Comparison of ENCODE assay signal across 9 cellular contexts in the genomic region with DNA sequence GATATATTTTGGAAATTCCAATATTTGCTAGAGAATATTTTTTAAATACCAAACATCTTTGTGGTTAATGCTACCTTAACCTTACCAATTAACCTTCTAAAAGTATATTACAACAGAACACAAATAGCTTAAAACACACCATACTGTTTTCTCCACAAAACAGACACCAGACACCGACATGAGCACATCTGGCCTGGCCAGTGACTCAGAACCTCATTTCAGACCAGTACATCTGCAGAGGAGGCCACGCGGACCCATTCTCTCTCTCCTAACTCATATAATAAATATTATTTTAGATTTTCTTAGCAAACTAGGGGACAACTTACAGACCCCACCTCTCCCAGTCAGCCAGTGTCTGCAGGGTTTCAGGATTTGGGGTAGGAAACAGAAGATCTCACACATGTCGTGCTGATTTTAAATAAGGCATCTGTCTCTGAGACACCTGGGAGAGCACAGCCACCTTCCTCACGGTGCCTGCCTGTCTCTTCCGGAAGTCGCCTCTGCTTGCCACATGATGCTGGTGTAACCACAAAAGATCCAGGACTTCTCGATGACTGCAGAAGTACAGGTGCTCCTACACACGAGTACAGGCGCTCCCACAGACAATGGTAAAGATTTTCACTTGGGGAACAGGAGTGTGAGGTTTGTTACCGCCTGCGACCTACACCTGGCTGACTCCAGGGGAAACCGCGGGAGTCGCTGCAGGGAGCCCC. TPM values are rescaled to one million over a fixed set of nuclear protein-coding genes. Genes with fewer than 3 reads are reported as not detected.
DNase-seq lines count a peak whose midpoint lies in the region; ATAC-seq, FAIRE-seq and TF ChIP-seq lines count a peak whose summit lies in the region.
"Had no signal": no experiment of that assay in that cellular context is flagged by ENCODE, and none has a peak within 500 bp of the region (broad histone marks: within the 10 kb centered on the region; RNA-seq: fewer than 3 reads in every experiment).

No MANE protein-coding gene starts in this region.

- H3K4me3 Mint-ChIP-seq in activated CD8-positive, alpha-beta memory T cell treated with anti-CD3 and anti-CD28 coated beads, Interleukin-2, amount 10 ng/mL, durations not matched to agents 7 days and 5 days: no peak overlapping the region

- DNase-seq in GM18507 (ENCODE audit: extremely low spot score, insufficient read length, low read depth) (no peak), osteoblast (ENCODE audit: insufficient read length, low spot score, missing footprints) (peak; percentile 88), NCI-H82 treated with DMSO at 0.1 percent for 48 hours (lab: John Stamatoyannopoulos, UW; ENCODE audit: unreplicated experiment) (no peak), 8988T (no peak), NCI-H748 treated with DMSO at 0.1 percent for 48 hours (lab: John Stamatoyannopoulos, UW) (no peak), superior temporal gyrus (ENCODE audit: extremely low spot score) (no peak)
- peak; percentile 59 for DNase-seq in activated CD8-positive, alpha-beta memory T cell treated with anti-CD3 and anti-CD28 coated beads, Interleukin-2, amount 10 ng/mL, durations not matched to agents 7 days and 5 days

- H3K27me3 ChIP-seq in osteoblast (ENCODE audit: insufficient read depth, low read length): no peaks in the 10 kb centered on the region

- H3K36me3 Mint-ChIP-seq in activated CD8-positive, alpha-beta memory T cell treated with anti-CD3 and anti-CD28 coated beads, Interleukin-2, amount 10 ng/mL, durations not matched to agents 7 days and 5 days: peaks cover 36% of the 10 kb centered on the region

- no peak overlapping the region for H3K4me2 ChIP-seq in osteoblast (ENCODE audit: insufficient read depth, low read length)

- no peak for TF ChIP-seq CTCF in osteoblast (IDR thresholded peaks at IDR 0.05; ENCODE audit: extremely low read depth, low read depth, low read length)

- peaks cover 32% of the 10 kb centered on the region for H3K4me1 Mint-ChIP-seq in activated CD8-positive, alpha-beta memory T cell treated with anti-CD3 and anti-CD28 coated beads, Interleukin-2, amount 10 ng/mL, durations not matched to agents 7 days and 5 days

- peaks cover 11% of the 10 kb centered on the region for H3K4me1 ChIP-seq in osteoblast (ENCODE audit: insufficient read depth, low read length)

- peaks cover 66% of the 10 kb centered on the region for H3K36me3 ChIP-seq in osteoblast (ENCODE audit: insufficient read depth, low read length)

- peak; percentile 43 for ATAC-seq in HG03060 (IDR thresholded peaks at IDR 0.05; ENCODE audit: low read depth, unreplicated experiment)
- ATAC-seq in activated CD8-positive, alpha-beta memory T cell treated with anti-CD3 and anti-CD28 coated beads, Interleukin-2, amount 10 ng/mL, durations not matched to agents 7 days and 5 days: peak; percentile 64

- H3K9me3 Mint-ChIP-seq in activated CD8-positive, alpha-beta memory T cell treated with anti-CD3 and anti-CD28 coated beads, Interleukin-2, amount 10 ng/mL, durations not matched to agents 7 days and 5 days (ENCODE audit: low read depth): no peaks in the 10 kb centered on the region

- peaks cover 26% of the 10 kb centered on the region for H4K20me1 ChIP-seq in osteoblast (ENCODE audit: insufficient read depth, low read length)

- peak; percentile 83 for FAIRE-seq in GM18507 (lab: Jason Lieb, UNC)
- FAIRE-seq: bronchial epithelial cell had no signal

- H3K4me3 ChIP-seq in osteoblast (ENCODE audit: insufficient read depth, low read length): no peak overlapping the region

- peak overlapping the region; percentile 65 for H3K27ac Mint-ChIP-seq in activated CD8-positive, alpha-beta memory T cell treated with anti-CD3 and anti-CD28 coated beads, Interleukin-2, amount 10 ng/mL, durations not matched to agents 7 days and 5 days

- no peak overlapping the region for H3K27ac ChIP-seq in osteoblast (ENCODE audit: low read depth, low read length)

- no peak overlapping the region for H2AFZ ChIP-seq in osteoblast (ENCODE audit: low read length)

- CTCF ChIA-PET in activated CD8-positive, alpha-beta memory T cell treated with anti-CD3 and anti-CD28 coated beads, Interleukin-2, amount 10 ng/mL, durations not matched to agents 7 days and 5 days (lab: Charles Lee): interaction anchor here (3.4 kb wide), 1 partner anchor 134 kb away, joined by 13 read pairs; no protein-coding TSS in a partner anchor

- H3K79me2 ChIP-seq in osteoblast (ENCODE audit: insufficient read depth, low read length): peaks cover 5% of the 10 kb centered on the region

- no peaks in the 10 kb centered on the region for H3K9me3 ChIP-seq in osteoblast (ENCODE audit: low read depth, low read length)

- no peaks in the 10 kb centered on the region for H3K27me3 Mint-ChIP-seq in activated CD8-positive, alpha-beta memory T cell treated with anti-CD3 and anti-CD28 coated beads, Interleukin-2, amount 10 ng/mL, durations not matched to agents 7 days and 5 days

RNA-seq across cellular contexts. Expression of gene ANKLE2, which starts 9.7 kb away (rescaled TPM):
- 100 to 1,000 TPM; 105 to 106 TPM for total RNA-seq in activated CD8-positive, alpha-beta memory T cell treated with anti-CD3 and anti-CD28 coated beads, Interleukin-2, amount 10 ng/mL, durations not matched to agents 7 days and 5 days
- total RNA-seq in osteoblast: 79.9 and 86.1 TPM in 2 replicates

RNA-seq across cellular contexts. Expression of gene GOLGA3, which starts 57.4 kb away (rescaled TPM):
- total RNA-seq in activated CD8-positive, alpha-beta memory T cell treated with anti-CD3 and anti-CD28 coated beads, Interleukin-2, amount 10 ng/mL, durations not matched to agents 7 days and 5 days: 10 to 100 TPM; 60.0 to 60.4 TPM
- 102 and 127 TPM in 2 replicates for total RNA-seq in osteoblast

Comparison
In these comparisons a context has a peak if more than half of its experiments do, and no peak if none do; other contexts are left out.
1. DNase-seq: peak in activated CD8-positive, alpha-beta memory T cell treated with anti-CD3 and anti-CD28 coated beads, Interleukin-2, amount 10 ng/mL, durations not matched to agents 7 days and 5 days (single experiment) and osteoblast (single experiment); none in GM18507 (single experiment), NCI-H82 treated with DMSO at 0.1 percent for 48 hours (single experiment), 8988T (single experiment), NCI-H748 treated with DMSO at 0.1 percent for 48 hours (single experiment) and superior temporal gyrus (single experiment).